9 cellular contexts compared by ENCODE assay signal in the genomic region with DNA sequence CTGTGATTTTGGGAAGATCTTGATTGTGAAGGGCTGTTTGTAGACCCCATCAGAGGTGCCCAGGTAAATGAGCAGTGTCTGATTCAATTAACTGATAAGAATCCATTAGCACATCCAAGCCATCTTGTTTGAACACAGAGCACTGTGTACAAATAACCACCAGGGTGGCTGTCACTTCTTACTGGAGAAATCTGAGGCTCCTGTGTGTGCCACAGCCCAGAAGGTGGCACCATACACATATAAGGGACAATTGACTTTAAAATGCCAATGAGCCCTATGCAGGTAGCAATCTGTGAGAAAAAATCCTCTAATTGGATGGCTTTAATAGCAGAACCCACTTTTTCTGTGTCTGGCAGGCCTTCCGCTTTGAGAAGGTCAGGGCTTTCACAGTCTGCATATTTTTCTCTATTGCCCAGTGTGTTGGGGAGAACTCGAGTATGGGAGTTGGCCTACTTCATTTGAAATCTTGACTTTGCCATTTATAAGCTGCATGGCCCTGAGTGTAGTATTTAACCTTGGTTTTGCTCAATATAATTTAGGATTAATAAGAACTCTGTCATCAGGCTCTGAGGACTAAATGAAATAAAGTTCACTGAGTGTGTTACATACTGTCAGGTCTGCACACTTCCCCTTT.
DNase-seq lines count a peak whose midpoint lies in the region; ATAC-seq and TF ChIP-seq lines count a peak whose summit lies in the region.
"Had no signal": no experiment of that assay in that cellular context is flagged by ENCODE, and none has a peak within 500 bp of the region (broad histone marks: within the 10 kb centered on the region; RNA-seq: fewer than 3 reads in every experiment).

No MANE protein-coding gene starts in this region.

- no peaks in the 10 kb centered on the region for H3K36me3 Mint-ChIP-seq in activated naive CD4-positive, alpha-beta T cell treated with anti-CD3 and anti-CD28 coated beads, Interleukin-2, amount 50 U/mL, for 72 hours

- no peak overlapping the region for H3K4me3 ChIP-seq in BE2C (ENCODE audit: low read depth, low read length)
- H3K4me3 ChIP-seq in left ventricle myocardium inferior, result no peak overlapping the region
- H3K4me3 ChIP-seq in mesenchymal stem cell (ENCODE audit: insufficient read depth in 1 of 2, low read depth in 1 of 2, low read length in 2 of 2), result no peak overlapping the region
- H3K4me3 ChIP-seq: esophagus muscularis mucosa had no signal

- no peak overlapping the region for H2BK15ac ChIP-seq in mesenchymal stem cell (ENCODE audit: low read depth, poor library complexity, severe bottlenecking)

- H2AK5ac ChIP-seq in mesenchymal stem cell (ENCODE audit: low read length, severe bottlenecking), result no peak overlapping the region

- no peak overlapping the region for H3K27ac Mint-ChIP-seq in activated naive CD4-positive, alpha-beta T cell treated with anti-CD3 and anti-CD28 coated beads, Interleukin-2, amount 50 U/mL, for 72 hours

- H3K9me3 Mint-ChIP-seq in activated naive CD4-positive, alpha-beta T cell treated with anti-CD3 and anti-CD28 coated beads, Interleukin-2, amount 50 U/mL, for 72 hours, result no peaks in the 10 kb centered on the region

- WGBS in mesenchymal stem cell, result 75% methylated on average over 2 of the region's 2 CpGs

- H3K9me3 ChIP-seq in BE2C (no peaks in the 10 kb centered on the region), left ventricle myocardium inferior (replicated peaks) (no peaks in the 10 kb centered on the region), mesenchymal stem cell (ENCODE audit: control insufficient read depth, low read length) (no peaks in the 10 kb centered on the region)
- H3K9me3 ChIP-seq: esophagus muscularis mucosa had no signal

- H4K91ac ChIP-seq in mesenchymal stem cell (ENCODE audit: low read length), result no peak overlapping the region

- H3K36me3 ChIP-seq in BE2C (no peaks in the 10 kb centered on the region), left ventricle myocardium inferior (no peaks in the 10 kb centered on the region), mesenchymal stem cell (ENCODE audit: control insufficient read depth in 1 of 2, insufficient read depth in 2 of 2, low read depth in 1 of 2, low read length in 2 of 2) (no peaks in the 10 kb centered on the region)
- H3K36me3 ChIP-seq: esophagus muscularis mucosa had no signal

- no peak overlapping the region for H3K4me2 ChIP-seq in mesenchymal stem cell (ENCODE audit: low read length, poor library complexity, severe bottlenecking)

- H3K4ac ChIP-seq in mesenchymal stem cell (ENCODE audit: low read depth in 1 of 2, low read length in 2 of 2), result no peak overlapping the region

- H3K23ac ChIP-seq in mesenchymal stem cell (ENCODE audit: low read length in 2 of 2), result no peak overlapping the region

- in situ Hi-C loops in GM13976 (cut with MboI; ENCODE audit: low sequenced_read_pairs, unreplicated experiment), result no loop called here

- no peak overlapping the region for H2BK120ac ChIP-seq in mesenchymal stem cell (ENCODE audit: low read depth, low read length)

- TF ChIP-seq CTCF in BE2C (IDR thresholded peaks at IDR 0.05; ENCODE audit: low read depth, low read length), result peak; percentile 62
- peak; percentile 69 for TF ChIP-seq CTCF in left ventricle myocardium inferior (IDR thresholded peaks at IDR 0.05; ENCODE audit: borderline replicate concordance)
- TF ChIP-seq CTCF in GM13976 (IDR thresholded peaks at IDR 0.05; ENCODE audit: borderline replicate concordance, control extremely low read depth, extremely low read depth, insufficient read depth, missing control alignments), result no peak

- H3K27ac ChIP-seq in left ventricle myocardium inferior (replicated peaks) (no peak overlapping the region), mesenchymal stem cell (ENCODE audit: low read length, poor library complexity, severe bottlenecking) (no peak overlapping the region)
- H3K27ac ChIP-seq: esophagus muscularis mucosa had no signal

- H3K27me3 ChIP-seq in BE2C (no peaks in the 10 kb centered on the region), left ventricle myocardium inferior (ENCODE audit: low read depth) (no peaks in the 10 kb centered on the region), mesenchymal stem cell (ENCODE audit: control insufficient read depth in 1 of 2, insufficient read depth in 1 of 2, low read length in 2 of 2) (no peaks in the 10 kb centered on the region)
- H3K27me3 ChIP-seq: esophagus muscularis mucosa had no signal

- no peak overlapping the region for H2AFZ ChIP-seq in mesenchymal stem cell (ENCODE audit: low read depth, low read length)

- no peaks in the 10 kb centered on the region for H3K79me1 ChIP-seq in mesenchymal stem cell (replicated peaks; ENCODE audit: low read length, poor library complexity, severe bottlenecking)

- no peaks in the 10 kb centered on the region for H3K4me1 ChIP-seq in BE2C
- H3K4me1 ChIP-seq in left ventricle myocardium inferior, result peaks cover 2% of the 10 kb centered on the region
- peaks cover under 1% of the 10 kb centered on the region for H3K4me1 ChIP-seq in mesenchymal stem cell (ENCODE audit: control insufficient read depth, insufficient read depth, low read depth, low read length)

- H3K9ac ChIP-seq in mesenchymal stem cell (ENCODE audit: low read length), result no peak overlapping the region

- intact Hi-C loops in left ventricle myocardium inferior (cut with micrococcal nuclease), result no loop called here

- DNase-seq in BE2C (peak; percentile 27), NCI-H1930 (lab: John Stamatoyannopoulos, UW) (peak; percentile 5 to 10), left ventricle myocardium inferior (no peak), GM13976 (ENCODE audit: low spot score) (no peak), mesenchymal stem cell (no peak)
- no peak for DNase-seq in effector CD8-positive, alpha-beta T cell (lab: John Stamatoyannopoulos, UW)
- no peak for DNase-seq in activated naive CD4-positive, alpha-beta T cell treated with anti-CD3 and anti-CD28 coated beads, Interleukin-2, amount 50 U/mL, for 72 hours (ENCODE audit: low spot score in 2 of 2)

- no peak overlapping the region for H4K8ac ChIP-seq in mesenchymal stem cell (ENCODE audit: low read length)

- H3K18ac ChIP-seq in mesenchymal stem cell (ENCODE audit: low read depth in 1 of 2, low read length in 2 of 2), result no peak overlapping the region

- H3K14ac ChIP-seq in mesenchymal stem cell (ENCODE audit: low read length in 2 of 2), result no peak overlapping the region

- H2BK5ac ChIP-seq in mesenchymal stem cell (ENCODE audit: low read depth, low read length, poor library complexity, severe bottlenecking), result no peak overlapping the region

- no peak overlapping the region for H2BK12ac ChIP-seq in mesenchymal stem cell (ENCODE audit: low read length in 2 of 2)

- ATAC-seq in GM18868 (IDR thresholded peaks at IDR 0.05; ENCODE audit: unreplicated experiment), result peak; percentile 77
- ATAC-seq in activated naive CD4-positive, alpha-beta T cell treated with anti-CD3 and anti-CD28 coated beads, Interleukin-2, amount 50 U/mL, for 72 hours, result no peak

Comparison
In these comparisons a context has a peak if more than half of its experiments do, and no peak if none do; other contexts are left out.
1. DNase-seq: peak in BE2C (single experiment) and NCI-H1930 (2 of 2); none in left ventricle myocardium inferior (single experiment), GM13976 (single experiment), mesenchymal stem cell (single experiment), effector CD8-positive, alpha-beta T cell (single experiment) and activated naive CD4-positive, alpha-beta T cell treated with anti-CD3 and anti-CD28 coated beads, Interleukin-2, amount 50 U/mL, for 72 hours (0 of 2).